Comparison of ENCODE assay signal across 17 cellular contexts in genomic region chr9:126002476-126003350, GRCh38.
A peak's percentile ranks its signal among the peaks of the same experiment; 100 is the strongest.
DNase-seq lines count a peak whose midpoint lies in the region; ATAC-seq and TF ChIP-seq lines count a peak whose summit lies in the region.
"Had no signal": no experiment of that assay in that cellular context is flagged by ENCODE, and none has a peak within 500 bp of the region (broad histone marks: within the 10 kb centered on the region; RNA-seq: fewer than 3 reads in every experiment).

No MANE protein-coding gene starts in this region.

- no peak overlapping the region for H2BK120ac ChIP-seq in neuronal stem cell (ENCODE audit: low read depth, low read length)

- H3K23ac ChIP-seq in neuronal stem cell (ENCODE audit: low read depth, low read length, poor library complexity), result peak overlapping the region; percentile 13

- H3K79me1 ChIP-seq in neuronal stem cell (ENCODE audit: low read depth, low read length), result peaks cover 1% of the 10 kb centered on the region

- no peak for ATAC-seq in left ventricle myocardium superior
- no peak for ATAC-seq in GM19455 (IDR thresholded peaks at IDR 0.05; ENCODE audit: unreplicated experiment)
- ATAC-seq: GM12878 had no signal

- TF ChIP-seq CTCF in glutamatergic neuron (IDR thresholded peaks at IDR 0.05; ENCODE audit: partially characterized antibody, unreplicated experiment), result no peak

- H3K27ac ChIP-seq in neuronal stem cell (replicated peaks; ENCODE audit: low read length) (no peak overlapping the region), SJCRH30 (no peak overlapping the region)
- H3K27ac ChIP-seq: BLaER1 treated with 17β-estradiol and CSF1 and Interleukin-3, amounts not matched to agents 10 nM and 100 nM had no signal

- H3K14ac ChIP-seq in neuronal stem cell (ENCODE audit: low read length), result no peak overlapping the region

- no peak overlapping the region for H3K4me2 ChIP-seq in neuronal stem cell (ENCODE audit: insufficient read depth, low read length, poor library complexity, severe bottlenecking)
- H3K4me2 ChIP-seq: BLaER1 treated with 17β-estradiol and CSF1 and Interleukin-3, amounts not matched to agents 10 nM and 100 nM had no signal

- no peaks in the 10 kb centered on the region for H3K27me3 Mint-ChIP-seq in glutamatergic neuron (ENCODE audit: unreplicated experiment)

- WGBS in neuronal stem cell (ENCODE audit: extremely low coverage in 2 of 2, insufficient read length in 2 of 2, insufficient replicate concordance in 1 of 2), 2 donors, result no CpG with 5 or more reads among the region's 21 CpGs

- H3K4me1 ChIP-seq in neuronal stem cell (ENCODE audit: control insufficient read depth in 2 of 2, insufficient read depth in 1 of 2, low read depth in 1 of 2, low read length in 2 of 2) (no peaks in the 10 kb centered on the region), SJCRH30 (no peaks in the 10 kb centered on the region)
- H3K4me1 ChIP-seq: BLaER1 treated with 17β-estradiol and CSF1 and Interleukin-3, amounts not matched to agents 10 nM and 100 nM had no signal

- H3K9me3 Mint-ChIP-seq in glutamatergic neuron (ENCODE audit: unreplicated experiment), result peaks cover 6% of the 10 kb centered on the region
- H3K9me3 Mint-ChIP-seq: CD4-positive, alpha-beta T cell had no signal

- H3K4me3 ChIP-seq in neuronal stem cell (ENCODE audit: low read length in 2 of 2) (no peak overlapping the region), SJCRH30 (no peak overlapping the region)
- H3K4me3 ChIP-seq: BLaER1 treated with 17β-estradiol and CSF1 and Interleukin-3, amounts not matched to agents 10 nM and 100 nM; GM12878 had no signal

- H4K91ac ChIP-seq in neuronal stem cell (ENCODE audit: low read depth, low read length, poor library complexity), result no peak overlapping the region

- H3K4me1 Mint-ChIP-seq in glutamatergic neuron (ENCODE audit: low read depth, unreplicated experiment), result no peaks in the 10 kb centered on the region

- no peak overlapping the region for H2AFZ ChIP-seq in neuronal stem cell (ENCODE audit: low read length)

- H2BK12ac ChIP-seq in neuronal stem cell (ENCODE audit: low read length), result no peak overlapping the region

- H3K27ac Mint-ChIP-seq in glutamatergic neuron (ENCODE audit: unreplicated experiment), result no peak overlapping the region
- H3K27ac Mint-ChIP-seq: CD4-positive, alpha-beta T cell; HFFc6 had no signal

- H3K18ac ChIP-seq in neuronal stem cell (ENCODE audit: low read length), result no peak overlapping the region

- peak overlapping the region; percentile 77 for H3K4ac ChIP-seq in neuronal stem cell (ENCODE audit: low read length)

- DNase-seq in left ventricle myocardium superior, result peak; percentile 15
- no peak for DNase-seq in cardiac septum (ENCODE audit: low spot score)
- peak; percentile 8 for DNase-seq in glutamatergic neuron
- DNase-seq in neuronal stem cell (ENCODE audit: low spot score), result no peak
- DNase-seq in NCI-H510A (lab: John Stamatoyannopoulos, UW), result no peak
- DNase-seq in SJCRH30, result no peak
- DNase-seq: ACHN; Calu3; CD4-positive, alpha-beta T cell; DMS 273 treated with DMSO at 0.1 percent for 48 hours; DMS79; GOT3; HCEC 1CT; HFFc6 had no signal

- intact Hi-C loops in left ventricle myocardium superior (cut with micrococcal nuclease), result no loop called here
- intact Hi-C loops in cardiac septum (cut with DNase I), result no loop called here

- H3K36me3 ChIP-seq in neuronal stem cell (replicated peaks in 1 of 2; ENCODE audit: control insufficient read depth in 2 of 2, insufficient read depth in 2 of 2, low read length in 2 of 2) (no peaks in the 10 kb centered on the region), SJCRH30 (no peaks in the 10 kb centered on the region)
- H3K36me3 ChIP-seq: BLaER1 treated with 17β-estradiol and CSF1 and Interleukin-3, amounts not matched to agents 10 nM and 100 nM had no signal

- no peak overlapping the region for H3K9ac ChIP-seq in neuronal stem cell (ENCODE audit: low read depth, low read length, poor library complexity)
- H3K9ac ChIP-seq: BLaER1 treated with 17β-estradiol and CSF1 and Interleukin-3, amounts not matched to agents 10 nM and 100 nM had no signal

- H2BK15ac ChIP-seq in neuronal stem cell (ENCODE audit: low read length), result peak overlapping the region; percentile 30

- H3K9me3 ChIP-seq in neuronal stem cell (replicated peaks in 1 of 2; ENCODE audit: control insufficient read depth in 2 of 2, insufficient read depth in 1 of 2, low read depth in 1 of 2, low read length in 2 of 2), result no peaks in the 10 kb centered on the region
- H3K9me3 ChIP-seq in SJCRH30 (replicated peaks), result no peaks in the 10 kb centered on the region

- no peak overlapping the region for H4K8ac ChIP-seq in neuronal stem cell (ENCODE audit: low read depth, low read length)

- peak overlapping the region; percentile 96 for H2AK5ac ChIP-seq in neuronal stem cell (ENCODE audit: low read depth, low read length)

- H3K27me3 ChIP-seq in neuronal stem cell (ENCODE audit: control insufficient read depth in 3 of 3, insufficient read depth in 3 of 3, low read depth in 1 of 3, low read length in 3 of 3) (peaks cover 0 to 3% (median 0%) of the 10 kb centered on the region in 3 experiments), SJCRH30 (no peaks in the 10 kb centered on the region)
- H3K27me3 ChIP-seq: BLaER1 treated with 17β-estradiol and CSF1 and Interleukin-3, amounts not matched to agents 10 nM and 100 nM had no signal

- no peak overlapping the region for H3K4me3 Mint-ChIP-seq in glutamatergic neuron (ENCODE audit: unreplicated experiment)
- H3K4me3 Mint-ChIP-seq: CD4-positive, alpha-beta T cell; HFFc6 had no signal

- peak overlapping the region; percentile 8 for H2BK5ac ChIP-seq in neuronal stem cell (ENCODE audit: low read length)

- no peaks in the 10 kb centered on the region for H3K36me3 Mint-ChIP-seq in glutamatergic neuron (ENCODE audit: unreplicated experiment)

Comparison
In these comparisons a context has a peak if more than half of its experiments do, and no peak if none do; other contexts are left out.
1. DNase-seq: peak in left ventricle myocardium superior (single experiment) and glutamatergic neuron (single experiment); none in cardiac septum (single experiment), neuronal stem cell (single experiment), NCI-H510A (single experiment) and SJCRH30 (0 of 2).